27 cellular contexts compared by ENCODE assay signal in genomic region chr10:77979221-77979620, GRCh38. TPM values are rescaled to one million over a fixed set of nuclear protein-coding genes. Genes with fewer than 3 reads are reported as not detected.
DNase-seq lines count a peak whose midpoint lies in the region; ATAC-seq, FAIRE-seq and TF ChIP-seq lines count a peak whose summit lies in the region.
"Had no signal": no experiment of that assay in that cellular context is flagged by ENCODE, and none has a peak within 500 bp of the region (broad histone marks: within the 10 kb centered on the region; RNA-seq: fewer than 3 reads in every experiment).

No MANE protein-coding gene starts in this region.

- H3K4me3 ChIP-seq in K562 (no peak overlapping the region), psoas muscle (no peak overlapping the region), gastrocnemius medialis (no peak overlapping the region)
- H3K4me3 ChIP-seq: BLaER1, GM12878 had no signal

- ATAC-seq in K562 (no peak), psoas muscle (no peak), gastrocnemius medialis (no peak), foreskin keratinocyte (no peak)
- ATAC-seq: GM12878 had no signal

- CTCF ChIA-PET in RWPE1 (lab: Yijun Ruan, JAX) (interaction anchor here (0.7 kb wide), 1 partner anchor 160 kb away, joined by 3 read pairs; no protein-coding TSS in a partner anchor), K562 (lab: Yijun Ruan, JAX; ENCODE audit: low intra/inter-chr PET ratio) (no interaction called here)

- POLR2A ChIA-PET in RWPE1 (lab: Yijun Ruan, JAX; ENCODE audit: low non-redundant PET) (no interaction called here), K562 (lab: Yijun Ruan, JAX) (no interaction called here)

- H3K27ac ChIP-seq in RWPE1 (peak overlapping the region; percentile 17), K562 (ENCODE audit: extremely low read depth, low read depth, low read length) (no peak overlapping the region), psoas muscle (peak overlapping the region; percentile 74), gastrocnemius medialis (peak overlapping the region in 3 of 4 donors; percentile 86 to 95 (median 94)), foreskin keratinocyte (no peak overlapping the region)
- H3K27ac ChIP-seq: BLaER1 had no signal

- H2AFZ ChIP-seq in K562 (ENCODE audit: low read depth, low read length) = no peak overlapping the region

- no peaks in the 10 kb centered on the region for H3K9me3 ChIP-seq in K562 (replicated peaks; ENCODE audit: control insufficient read depth, insufficient read depth, low read depth, low read length)
- H3K9me3 ChIP-seq in psoas muscle = no peaks in the 10 kb centered on the region
- H3K9me3 ChIP-seq in gastrocnemius medialis = no peaks in the 10 kb centered on the region
- H3K9me3 ChIP-seq: BE2C, BLaER1 had no signal

- intact Hi-C loops in K562 (cut with micrococcal nuclease) (no loop called here), psoas muscle (cut with DNase I) (no loop called here), gastrocnemius medialis (cut with DNase I; ENCODE audit: low total_unique reads) (no loop called here)

- H3K9me1 ChIP-seq in K562 (ENCODE audit: control insufficient read depth, insufficient read depth, low read length) = no peaks in the 10 kb centered on the region

- H3K27me3 ChIP-seq in K562 (ENCODE audit: control insufficient read depth in 2 of 2, insufficient read depth in 2 of 2, low read length in 2 of 2) = no peaks in the 10 kb centered on the region
- H3K27me3 ChIP-seq in psoas muscle (ENCODE audit: insufficient read depth in 3 of 3, low read length in 2 of 3) = no peaks in the 10 kb centered on the region
- no peaks in the 10 kb centered on the region for H3K27me3 ChIP-seq in gastrocnemius medialis
- no peaks in the 10 kb centered on the region for H3K27me3 ChIP-seq in foreskin keratinocyte
- H3K27me3 ChIP-seq: BE2C, BLaER1 had no signal

- H3K36me3 ChIP-seq in K562 (ENCODE audit: control insufficient read depth, insufficient read depth, low read length) = peaks cover 93% of the 10 kb centered on the region
- H3K36me3 ChIP-seq in psoas muscle (ENCODE audit: insufficient read depth in 1 of 2, low read depth in 1 of 2) = peaks cover 19 to 75% of the 10 kb centered on the region in 2 donors
- peaks cover 0 to 57% of the 10 kb centered on the region in 2 donors for H3K36me3 ChIP-seq in gastrocnemius medialis

- in situ Hi-C loops in K562 (cut with MboI) = no loop called here
- in situ Hi-C loops in gastrocnemius medialis (cut with MboI; ENCODE audit: low sequenced_read_pairs in 4 of 4) = no loop called here

- 90% methylated on average over 10 of the region's 10 CpGs for WGBS in K562 (ENCODE audit: insufficient coverage, low coverage, missing lambda C conversion rate)
- 94 to 98% (median 95%) methylated on average over 10 of the region's 10 CpGs for WGBS in psoas muscle, 3 donors

- no peak for FAIRE-seq in K562 (lab: Jason Lieb, UNC)
- FAIRE-seq: A204.1, GM12878, GM12892, GM18507 had no signal

- TF ChIP-seq EP300 in K562 (IDR thresholded peaks at IDR 0.05; ENCODE audit: low read length) = no peak

- H3K4me2 ChIP-seq in K562 (ENCODE audit: insufficient read depth, low read length) = no peak overlapping the region
- H3K4me2 ChIP-seq: BLaER1 had no signal

- TF ChIP-seq CTCF in RWPE1 (conservative IDR thresholded peaks at IDR 0.05; ENCODE audit: low read depth) (no peak), K562 (IDR thresholded peaks at IDR 0.05 in 2 of 3, conservative IDR thresholded peaks at IDR 0.05 in 1 of 3; ENCODE audit: insufficient read depth in 2 of 3, low read depth in 1 of 3, low read length in 3 of 3) (no peak), psoas muscle (IDR thresholded peaks at IDR 0.05) (no peak), gastrocnemius medialis (IDR thresholded peaks at IDR 0.05 in 4 of 5, conservative IDR thresholded peaks at IDR 0.05 in 1 of 5) (no peak), foreskin keratinocyte (conservative IDR thresholded peaks at IDR 0.05) (no peak)

- H3K4me1 ChIP-seq in K562 (replicated peaks in 1 of 2; ENCODE audit: control insufficient read depth in 2 of 2, insufficient read depth in 2 of 2, low read length in 2 of 2) (peaks cover 0 to 7% of the 10 kb centered on the region in 2 experiments; a peak in 1 of 5 replicates), psoas muscle (peaks cover 23% of the 10 kb centered on the region), gastrocnemius medialis (peaks cover 35 to 44% of the 10 kb centered on the region in 2 donors), foreskin keratinocyte (no peaks in the 10 kb centered on the region)
- H3K4me1 ChIP-seq: BLaER1 had no signal

- no TSS peak for BruUV-seq in K562 (replicated peaks; lab: Mats Ljungman, UMichigan)

- no peaks in the 10 kb centered on the region for H4K20me1 ChIP-seq in K562 (replicated peaks; ENCODE audit: control insufficient read depth, insufficient read depth, low read length)
- H4K20me1 ChIP-seq: BLaER1 had no signal

- TF ChIP-seq POLR2A in K562 (conservative IDR thresholded peaks at IDR 0.05) (no peak), gastrocnemius medialis (IDR thresholded peaks at IDR 0.05) (no peak)

- no peak for TF ChIP-seq RAD21 in K562 (CRISPR knock-in tag; conservative IDR thresholded peaks at IDR 0.05 in 1 of 2, IDR thresholded peaks at IDR 0.05 in 1 of 2)

- peak overlapping the region in 1 of 2 experiments; percentile 47; a peak in 1 of 4 replicates for H3K9ac ChIP-seq in K562 (ENCODE audit: insufficient read depth in 1 of 2, low read depth in 2 of 2, low read length in 2 of 2)
- H3K9ac ChIP-seq: BLaER1 had no signal

- no peaks in the 10 kb centered on the region for H3K79me2 ChIP-seq in K562 (ENCODE audit: control insufficient read depth, insufficient read depth, low read length)

- no peak for DNase-seq in RWPE1 (ENCODE audit: low spot score)
- DNase-seq in K562 (ENCODE audit: extremely low read depth in 1 of 4, low spot score in 3 of 4) = no peak
- DNase-seq in psoas muscle = no peak
- no peak for DNase-seq in gastrocnemius medialis
- DNase-seq in epidermal melanocyte (ENCODE audit: insufficient read length, low spot score) = no peak
- DNase-seq in foreskin keratinocyte = no peak
- DNase-seq in NCI-H1105 treated with DMSO at 0.1 percent for 48 hours (lab: John Stamatoyannopoulos, UW) = no peak
- DNase-seq: 8988T; ACHN; BE2C; C1 segment of cervical spinal cord; CD4-positive, alpha-beta memory T cell; CD4-positive, CD25-positive, alpha-beta regulatory T cell; CD8-positive, alpha-beta memory T cell; COR-L47; DMS 273 treated with DMSO at 0.1 percent for 48 hours; DMS153; DMS53; DMS79; DND-41; EL; GDM1 had no signal

RNA-seq across cellular contexts. Expression of gene POLR3A, which starts 50.1 kb away (rescaled TPM):
- total RNA-seq in K562 (2011; cell fraction: chromatin; rRNA removed; ENCODE audit: low replicate concordance) = 123 and 132 TPM in 2 replicates
- total RNA-seq in K562 (2011; cell fraction: nucleolus; rRNA removed) = 73.2 and 88.4 TPM in 2 replicates
- total RNA-seq in K562 (2011; cell fraction: nucleoplasm; rRNA removed) = 85.6 and 96.2 TPM in 2 replicates
- total RNA-seq in K562 (2014; rRNA removed) (32.5 and 32.8 TPM in 2 replicates), K562 (2014; rRNA removed; fragmentation: Illumina TruSeq; extraction: Trizol) (24.0 and 25.5 TPM in 2 replicates), K562 (2015; rRNA removed; fragmentation: Illumina TruSeq; extraction: Trizol) (24.8 and 26.7 TPM in 2 replicates), K562 (2021) (37.0 TPM in 2 replicates), psoas muscle (10 to 100 TPM; 11.8 to 16.5 (median 14.1) TPM), gastrocnemius medialis (10 to 100 TPM; 11.0 to 17.4 (median 15.5) TPM), foreskin keratinocyte (21.1 and 21.2 TPM in 2 replicates)
- polyA plus RNA-seq in K562 (2011; rRNA removed) (19.0 and 22.9 TPM in 2 replicates), K562 (2014; fragmentation: Illumina TruSeq; extraction: Trizol) (28.4 and 33.1 TPM in 2 replicates), K562 (2014; fragmentation: Nextera tagmentation; extraction: Ambion mirVana) (10 to 100 TPM; 14.9 to 28.8 TPM), K562 (2014; rRNA removed) (20.2 and 21.2 TPM in 2 replicates), psoas muscle (10 to 100 TPM in 1 of 3 donors, 1 to 10 TPM in 2; 5.2 to 14.2 (median 8.9) TPM), foreskin keratinocyte (7.3 and 7.7 TPM in 2 replicates)
- polyA plus RNA-seq in K562 (2011; cell fraction: cytosol; rRNA removed) = 14.9 and 16.1 TPM in 2 replicates
- polyA plus RNA-seq in K562 (2011; cell fraction: nucleus; rRNA removed) = 28.0 and 28.6 TPM in 2 replicates
- 15.5 and 16.9 TPM in 2 replicates for polyA plus RNA-seq in K562 (2012)
- polyA minus RNA-seq in K562 (2011; rRNA and poly(A)+ RNA removed) = 65.0 and 86.0 TPM in 2 replicates
- polyA minus RNA-seq in K562 (2011; cell fraction: cytosol; rRNA and poly(A)+ RNA removed) = 34.2 and 43.2 TPM in 2 replicates
- 46.7 and 67.6 TPM in 2 replicates for polyA minus RNA-seq in K562 (2011; cell fraction: nucleus; rRNA and poly(A)+ RNA removed)

RNA-seq across cellular contexts. Expression of gene DLG5, which starts 52.7 kb away (rescaled TPM):
- 91.9 and 204 TPM in 2 replicates for total RNA-seq in K562 (2011; cell fraction: chromatin; rRNA removed; ENCODE audit: low replicate concordance)
- 90.6 and 92.5 TPM in 2 replicates for total RNA-seq in K562 (2011; cell fraction: nucleolus; rRNA removed)
- total RNA-seq in K562 (2011; cell fraction: nucleoplasm; rRNA removed) = 67.2 and 68.6 TPM in 2 replicates
- 10.1 and 13.6 TPM in 2 replicates for total RNA-seq in K562 (2014; rRNA removed)
- 9.2 and 9.6 TPM in 2 replicates for total RNA-seq in K562 (2014; rRNA removed; fragmentation: Illumina TruSeq; extraction: Trizol)
- 11.0 and 11.2 TPM in 2 replicates for total RNA-seq in K562 (2015; rRNA removed; fragmentation: Illumina TruSeq; extraction: Trizol)
- 24.0 and 26.8 TPM in 2 replicates for total RNA-seq in K562 (2021)
- polyA plus RNA-seq in K562 (2011; rRNA removed) = 8.8 and 11.9 TPM in 2 replicates
- polyA plus RNA-seq in K562 (2011; cell fraction: cytosol; rRNA removed) = 8.1 and 10.6 TPM in 2 replicates
- 72.9 and 124 TPM in 2 replicates for polyA plus RNA-seq in K562 (2011; cell fraction: nucleus; rRNA removed)
- 16.0 and 23.5 TPM in 2 replicates for polyA plus RNA-seq in K562 (2012)
- polyA plus RNA-seq in K562 (2014; fragmentation: Illumina TruSeq; extraction: Trizol) = 17.9 and 18.8 TPM in 2 replicates
- 1 to 10 TPM; 1.4 to 1.5 TPM for polyA plus RNA-seq in K562 (2014; fragmentation: Nextera tagmentation; extraction: Ambion mirVana)
- 17.2 and 17.3 TPM in 2 replicates for polyA plus RNA-seq in K562 (2014; rRNA removed)
- 11.9 and 15.3 TPM in 2 replicates for polyA minus RNA-seq in K562 (2011; rRNA and poly(A)+ RNA removed)
- 7.3 and 10.1 TPM in 2 replicates for polyA minus RNA-seq in K562 (2011; cell fraction: cytosol; rRNA and poly(A)+ RNA removed)
- polyA minus RNA-seq in K562 (2011; cell fraction: nucleus; rRNA and poly(A)+ RNA removed) = 27.9 and 33.8 TPM in 2 replicates
- total RNA-seq in psoas muscle = 10 to 100 TPM; 36.9 to 62.9 (median 39.9) TPM
- polyA plus RNA-seq in psoas muscle = 10 to 100 TPM; 10.2 to 18.3 (median 12.7) TPM
- 10 to 100 TPM; 28.6 to 51.2 (median 40.3) TPM for total RNA-seq in gastrocnemius medialis
- total RNA-seq in foreskin keratinocyte = 66.7 and 74.8 TPM in 2 replicates
- 25.1 and 29.0 TPM in 2 replicates for polyA plus RNA-seq in foreskin keratinocyte

RNA-seq across cellular contexts. Expression of gene RPS24, which starts 54.4 kb away (rescaled TPM):
- total RNA-seq in K562 (2011; cell fraction: chromatin; rRNA removed; ENCODE audit: low replicate concordance) = 362 and 686 TPM in 2 replicates
- total RNA-seq in K562 (2011; cell fraction: nucleolus; rRNA removed) = 441 and 473 TPM in 2 replicates
- 774 and 1,438 TPM in 2 replicates for total RNA-seq in K562 (2011; cell fraction: nucleoplasm; rRNA removed)
- total RNA-seq in K562 (2014; rRNA removed) (2,880 and 3,475 TPM in 2 replicates), K562 (2014; rRNA removed; fragmentation: Illumina TruSeq; extraction: Trizol) (5,944 and 6,754 TPM in 2 replicates), K562 (2015; rRNA removed; fragmentation: Illumina TruSeq; extraction: Trizol) (6,744 and 6,794 TPM in 2 replicates), K562 (2021) (2,044 and 2,299 TPM in 2 replicates), psoas muscle (1,000 to 10,000 TPM in 3 of 4 donors, 100 to 1,000 TPM in 1; 980 to 1,456 (median 1,110) TPM), gastrocnemius medialis (1,000 to 10,000 TPM; 2,147 to 2,545 (median 2,404) TPM), foreskin keratinocyte (2,374 and 2,543 TPM in 2 replicates)
- polyA plus RNA-seq in K562 (2011; rRNA removed) (5,671 and 6,768 TPM in 2 replicates), K562 (2014; fragmentation: Illumina TruSeq; extraction: Trizol) (6,207 and 7,307 TPM in 2 replicates), K562 (2014; fragmentation: Nextera tagmentation; extraction: Ambion mirVana) (1,000 to 10,000 TPM; 1,947 to 2,307 TPM), K562 (2014; rRNA removed) (5,755 and 6,708 TPM in 2 replicates), psoas muscle (1,000 to 10,000 TPM; 2,584 to 4,077 (median 3,663) TPM), foreskin keratinocyte (3,257 and 3,561 TPM in 2 replicates)
- polyA plus RNA-seq in K562 (2011; cell fraction: cytosol; rRNA removed) = 3,757 and 6,743 TPM in 2 replicates
- polyA plus RNA-seq in K562 (2011; cell fraction: nucleus; rRNA removed) = 766 and 1,619 TPM in 2 replicates
- polyA plus RNA-seq in K562 (2012) = 4,810 and 5,215 TPM in 2 replicates
- polyA minus RNA-seq in K562 (2011; rRNA and poly(A)+ RNA removed) = 2,288 and 2,688 TPM in 2 replicates
- 817 and 998 TPM in 2 replicates for polyA minus RNA-seq in K562 (2011; cell fraction: cytosol; rRNA and poly(A)+ RNA removed)
- polyA minus RNA-seq in K562 (2011; cell fraction: nucleus; rRNA and poly(A)+ RNA removed) = 229 and 608 TPM in 2 replicates

Comparison
In these comparisons a context has a peak if more than half of its experiments do, and no peak if none do; other contexts are left out.
1. H3K27ac ChIP-seq: peak in RWPE1 (single experiment), psoas muscle (single experiment) and gastrocnemius medialis (3 of 4); none in K562 (single experiment) and foreskin keratinocyte (single experiment).